In genomic region chr14:72948481-72949138, GRCh38 we compare ENCODE assay signal across 8 cellular contexts. TPM values are rescaled to one million over a fixed set of nuclear protein-coding genes. Genes with fewer than 3 reads are reported as not detected.
DNase-seq lines count a peak whose midpoint lies in the region; ATAC-seq, FAIRE-seq and TF ChIP-seq lines count a peak whose summit lies in the region.

No MANE protein-coding gene starts in this region.

- TF ChIP-seq CTCF in GM10266 (IDR thresholded peaks at IDR 0.05; ENCODE audit: control insufficient read depth, insufficient read depth, low read depth, missing control alignments), result peak; percentile 87
- peak; percentile 79 for TF ChIP-seq CTCF in WTC11 (IDR thresholded peaks at IDR 0.05)
- peak; percentile 85 for TF ChIP-seq CTCF in bronchial epithelial cell (IDR thresholded peaks at IDR 0.05; ENCODE audit: insufficient read depth, low read length, severe bottlenecking)

- CTCF ChIA-PET in WTC11 (lab: Charles Lee), result interaction anchor here (0.5 to 3.1 kb wide), 43 partner anchors 9 to 693 kb away, joined by 3 to 59 read pairs (median 4); partner anchors contain the start of genes DCAF4, DPF3, RBM25 and ZFYVE1

- no peaks in the 10 kb centered on the region for H3K4me1 Mint-ChIP-seq in WTC11

- ATAC-seq in WTC11 (peak; percentile 51), left colon (peak; percentile 69), HG02678 (IDR thresholded peaks at IDR 0.05; ENCODE audit: unreplicated experiment) (no peak), HG03280 (IDR thresholded peaks at IDR 0.05; ENCODE audit: unreplicated experiment) (no peak)

- POLR2A ChIA-PET in WTC11 (lab: Charles Lee), result interaction anchor here (0.6 kb wide), 1 partner anchor 20 kb away, joined by 4 read pairs; no protein-coding TSS in a partner anchor

- H3K27ac Mint-ChIP-seq in WTC11, result no peak overlapping the region

- FAIRE-seq in bronchial epithelial cell (lab: Jason Lieb, UNC), result no peak

- H3K4me3 Mint-ChIP-seq in WTC11, result no peak overlapping the region

- peaks cover 9% of the 10 kb centered on the region for H3K36me3 ChIP-seq in bronchial epithelial cell (ENCODE audit: control insufficient read depth, insufficient read depth, low read length)

- no peaks in the 10 kb centered on the region for H3K27me3 ChIP-seq in bronchial epithelial cell (ENCODE audit: control insufficient read depth, insufficient read depth, low read length)

- H3K27me3 Mint-ChIP-seq in WTC11 (ENCODE audit: low read depth), result no peaks in the 10 kb centered on the region

- peaks cover 16% of the 10 kb centered on the region for H3K36me3 Mint-ChIP-seq in WTC11

- DNase-seq in GM10266 (ENCODE audit: extremely low spot score) (peak; percentile 72), NAMALWA (ENCODE audit: low spot score) (peak; percentile 49), WTC11 (ENCODE audit: low spot score) (peak; percentile 82), bronchial epithelial cell (ENCODE audit: low read depth) (peak; percentile 51), left colon (peak in 1 of 2 donors; percentile 85)
- DNase-seq in stimulated activated CD4-positive, alpha-beta T cell treated with anti-CD3 and anti-CD28 coated beads, Interleukin-4, amount 100 ng/mL, for 24 hours, result peak; percentile 73

- intact Hi-C loops in left colon (cut with DNase I, micrococcal nuclease), result loop anchor here in 1 of 2 donors (2.0 kb wide), 1 partner anchor 432 kb away; no protein-coding TSS in a partner anchor

- H3K4me3 ChIP-seq in bronchial epithelial cell (ENCODE audit: low read depth, low read length), result no peak overlapping the region

- H3K9me3 Mint-ChIP-seq in WTC11, result no peaks in the 10 kb centered on the region

TF ChIP-seq in WTC11, 78 proteins besides CTCF, POLR2A, EP300 and RAD21 (continues in another document):
- TF ChIP-seq ERG (CRISPR knock-in tag; IDR thresholded peaks at IDR 0.05) (no peak), PRDM15 (CRISPR knock-in tag; IDR thresholded peaks at IDR 0.05) (no peak), TCF7 (CRISPR knock-in tag; IDR thresholded peaks at IDR 0.05; ENCODE audit: low read depth) (no peak), ZNF396 (CRISPR knock-in tag; IDR thresholded peaks at IDR 0.05; ENCODE audit: borderline replicate concordance) (no peak), ATF2 (CRISPR knock-in tag; IDR thresholded peaks at IDR 0.05; ENCODE audit: borderline replicate concordance, low read depth) (no peak), AFF4 (CRISPR knock-in tag; IDR thresholded peaks at IDR 0.05; ENCODE audit: borderline replicate concordance) (no peak), ETV6 (CRISPR knock-in tag; IDR thresholded peaks at IDR 0.05) (no peak), SMAD3 (CRISPR knock-in tag; IDR thresholded peaks at IDR 0.05; ENCODE audit: borderline replicate concordance) (no peak), ZNF423 (CRISPR knock-in tag; IDR thresholded peaks at IDR 0.05) (no peak), NR1H2 (CRISPR knock-in tag; IDR thresholded peaks at IDR 0.05) (no peak), NR2C2 (CRISPR knock-in tag; IDR thresholded peaks at IDR 0.05) (no peak), ZBTB43 (CRISPR knock-in tag; IDR thresholded peaks at IDR 0.05) (no peak)

RNA-seq across cellular contexts. Expression of gene DCAF4, which starts 22.3 kb away (rescaled TPM):
- total RNA-seq in WTC11 (2021) (17.4 to 19.6 TPM (median 18.8 TPM) in 3 replicates), bronchial epithelial cell (8.7 and 14.0 TPM in 2 replicates), left colon (10 to 100 TPM; 19.6 to 21.4 TPM)

RNA-seq across cellular contexts. Expression of gene DPF3, which starts 54.7 kb away (rescaled TPM):
- total RNA-seq in WTC11 (2021), result 0.31 to 0.53 TPM (median 0.32 TPM) in 3 replicates
- total RNA-seq in bronchial epithelial cell, result 0.13 TPM in 1 of 2 replicates, not detected in the other
- 10 to 100 TPM in 1 of 2 donors, 1 to 10 TPM in 1; 9.7 to 11.2 TPM for total RNA-seq in left colon

Comparison
In these comparisons a context has a peak if more than half of its experiments do, and no peak if none do; other contexts are left out.
1. ATAC-seq: peak in WTC11 (single experiment) and left colon (single experiment); none in HG02678 (single experiment) and HG03280 (single experiment).
2. Peak in every context shown above with its lines, with median percentiles within 50 percentile points of each other: CTCF ChIP-seq.